21 cellular contexts compared by ENCODE assay signal in the genomic region with DNA sequence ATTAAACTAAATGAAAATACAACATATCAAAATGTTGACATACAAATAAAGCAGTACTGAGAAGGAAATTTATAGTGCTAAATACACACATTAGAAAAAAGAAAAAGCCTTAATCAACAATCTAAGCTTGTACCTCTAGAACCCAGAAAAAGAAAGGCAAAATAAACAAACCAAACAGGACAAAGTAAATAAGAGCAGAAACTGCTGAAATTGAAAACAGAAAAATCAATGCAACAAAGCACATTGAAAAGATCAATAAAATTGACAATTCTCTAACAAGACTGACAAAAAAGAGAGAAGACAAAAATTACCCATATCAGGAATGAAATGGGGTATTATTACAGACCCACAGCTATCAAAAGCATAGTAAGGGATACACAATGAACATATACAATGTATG. TPM values are rescaled to one million over a fixed set of nuclear protein-coding genes. Genes with fewer than 3 reads are reported as not detected.
DNase-seq lines count a peak whose midpoint lies in the region; ATAC-seq and TF ChIP-seq lines count a peak whose summit lies in the region.
"Had no signal": no experiment of that assay in that cellular context is flagged by ENCODE, and none has a peak within 500 bp of the region (broad histone marks: within the 10 kb centered on the region; RNA-seq: fewer than 3 reads in every experiment).

No MANE protein-coding gene starts in this region.

- H3K4me1 ChIP-seq in DOHH2 (ENCODE audit: control insufficient read depth, low read length), result peaks cover 30% of the 10 kb centered on the region
- H3K4me1 ChIP-seq: A549 had no signal

- peaks cover 78% of the 10 kb centered on the region for H3K79me2 ChIP-seq in DOHH2 (ENCODE audit: control insufficient read depth, low read length)

- no peaks in the 10 kb centered on the region for H3K9me2 ChIP-seq in DOHH2 (replicated peaks; ENCODE audit: control insufficient read depth, low read length)

- no peak for ATAC-seq in natural killer cell
- ATAC-seq: A549, upper lobe of right lung had no signal

- intact Hi-C loops in activated CD4-positive, alpha-beta T cell treated with anti-CD3 and anti-CD28 coated beads, Interleukin-2, amount 10 ng/mL, durations not matched to agents 24 days and 14 days (cut with micrococcal nuclease), result no loop called here
- intact Hi-C loops in natural killer cell (cut with micrococcal nuclease), result no loop called here

- no peaks in the 10 kb centered on the region for H3K9me3 Mint-ChIP-seq in activated CD4-positive, alpha-beta T cell treated with anti-CD3 and anti-CD28 coated beads, Interleukin-2, amount 10 ng/mL, durations not matched to agents 24 days and 14 days
- H3K9me3 Mint-ChIP-seq in activated CD4-positive, alpha-beta T cell treated with anti-CD3 and anti-CD28 coated beads, Interleukin-2, amount 10 ng/mL, durations not matched to agents 7 days and 5 days, result no peaks in the 10 kb centered on the region
- H3K9me3 Mint-ChIP-seq in activated naive CD8-positive, alpha-beta T cell (ENCODE audit: low read depth), result no peaks in the 10 kb centered on the region
- no peaks in the 10 kb centered on the region for H3K9me3 Mint-ChIP-seq in natural killer cell

- H3K4me1 Mint-ChIP-seq in activated CD4-positive, alpha-beta T cell treated with anti-CD3 and anti-CD28 coated beads, Interleukin-2, amount 10 ng/mL, durations not matched to agents 24 days and 14 days, result peaks cover 35% of the 10 kb centered on the region
- peaks cover 39% of the 10 kb centered on the region for H3K4me1 Mint-ChIP-seq in activated CD4-positive, alpha-beta T cell treated with anti-CD3 and anti-CD28 coated beads, Interleukin-2, amount 10 ng/mL, durations not matched to agents 7 days and 5 days
- peaks cover 47% of the 10 kb centered on the region for H3K4me1 Mint-ChIP-seq in activated naive CD8-positive, alpha-beta T cell (ENCODE audit: low read depth)
- H3K4me1 Mint-ChIP-seq in natural killer cell, result peaks cover 37 to 44% of the 10 kb centered on the region in 2 donors

- peaks cover 80% of the 10 kb centered on the region for H3K36me3 ChIP-seq in DOHH2 (ENCODE audit: control insufficient read depth, low read length)
- H3K36me3 ChIP-seq: upper lobe of right lung had no signal

- peaks cover 9% of the 10 kb centered on the region for H3F3A ChIP-seq in DOHH2 (ENCODE audit: control insufficient read depth, insufficient read depth)

- H3K27me3 ChIP-seq in DOHH2 (ENCODE audit: control insufficient read depth, low read length), result no peaks in the 10 kb centered on the region
- H3K27me3 ChIP-seq: neutrophil, upper lobe of right lung had no signal

- CTCF ChIA-PET in activated CD4-positive, alpha-beta T cell treated with anti-CD3 and anti-CD28 coated beads, Interleukin-2, amount 10 ng/mL, durations not matched to agents 7 days and 5 days (lab: Charles Lee), result interaction anchor here (1.6 kb wide), 1 partner anchor 21 kb away, joined by 4 read pairs; a partner anchor contains a TSS

- H3K4me2 ChIP-seq in DOHH2 (ENCODE audit: low read length), result peak overlapping the region; percentile 67
- H3K4me2 ChIP-seq: A549, smooth muscle cell had no signal

- no peak for TF ChIP-seq CTCF in DOHH2 (IDR thresholded peaks at IDR 0.05; ENCODE audit: low read depth, low read length, poor library complexity, severe bottlenecking)
- TF ChIP-seq CTCF in natural killer cell (IDR thresholded peaks at IDR 0.05), result no peak

- H3K27me3 Mint-ChIP-seq in activated CD4-positive, alpha-beta T cell treated with anti-CD3 and anti-CD28 coated beads, Interleukin-2, amount 10 ng/mL, durations not matched to agents 24 days and 14 days, result no peaks in the 10 kb centered on the region
- no peaks in the 10 kb centered on the region for H3K27me3 Mint-ChIP-seq in activated CD4-positive, alpha-beta T cell treated with anti-CD3 and anti-CD28 coated beads, Interleukin-2, amount 10 ng/mL, durations not matched to agents 7 days and 5 days
- no peaks in the 10 kb centered on the region for H3K27me3 Mint-ChIP-seq in activated naive CD8-positive, alpha-beta T cell
- no peaks in the 10 kb centered on the region for H3K27me3 Mint-ChIP-seq in natural killer cell (ENCODE audit: low read depth in 2 of 2)

- H3K36me3 Mint-ChIP-seq in activated CD4-positive, alpha-beta T cell treated with anti-CD3 and anti-CD28 coated beads, Interleukin-2, amount 10 ng/mL, durations not matched to agents 24 days and 14 days (ENCODE audit: low read depth), result peaks cover 53% of the 10 kb centered on the region
- peaks cover 44% of the 10 kb centered on the region for H3K36me3 Mint-ChIP-seq in activated CD4-positive, alpha-beta T cell treated with anti-CD3 and anti-CD28 coated beads, Interleukin-2, amount 10 ng/mL, durations not matched to agents 7 days and 5 days (ENCODE audit: low read depth)
- H3K36me3 Mint-ChIP-seq in activated naive CD8-positive, alpha-beta T cell, result peaks cover 14% of the 10 kb centered on the region
- H3K36me3 Mint-ChIP-seq in natural killer cell, result no peaks in the 10 kb centered on the region

- H4K20me1 ChIP-seq in DOHH2 (ENCODE audit: control insufficient read depth, insufficient read depth, low read depth, low read length), result peaks cover 9% of the 10 kb centered on the region

- H3K27ac ChIP-seq in DOHH2 (ENCODE audit: low read depth, low read length), result peak overlapping the region; percentile 44
- H3K27ac ChIP-seq: A549, epithelial cell of prostate, left ventricle myocardium inferior, neutrophil, upper lobe of right lung, VCaP had no signal

- H3K9me3 ChIP-seq in DOHH2 (ENCODE audit: control insufficient read depth, insufficient read depth, low read length), result no peaks in the 10 kb centered on the region
- H3K9me3 ChIP-seq: A549, left ventricle myocardium inferior, neutrophil, upper lobe of right lung had no signal

- peak overlapping the region; percentile 57 for H3K4me3 ChIP-seq in DOHH2 (ENCODE audit: low read length)
- H3K4me3 ChIP-seq: A549, left ventricle myocardium inferior, smooth muscle cell, upper lobe of right lung had no signal

- no peak for DNase-seq in activated CD4-positive, alpha-beta T cell treated with anti-CD3 and anti-CD28 coated beads, Interleukin-2, amount 10 ng/mL, durations not matched to agents 24 days and 14 days
- DNase-seq in activated CD4-positive, alpha-beta T cell treated with anti-CD3 and anti-CD28 coated beads, Interleukin-2, amount 10 ng/mL, durations not matched to agents 7 days and 5 days, result no peak
- DNase-seq in natural killer cell (no peak), HCEC 1CT (no peak), epidermal melanocyte (ENCODE audit: insufficient read length, low spot score) (no peak), NCI-H526 treated with DMSO at 0.1 percent for 48 hours (lab: John Stamatoyannopoulos, UW) (no peak)
- DNase-seq: C1 segment of cervical spinal cord; DMS153; left ventricle myocardium inferior; MM.1S; NCI-H1436; NCI-H524 treated with DMSO at 0.1 percent for 48 hours; stimulated activated CD4-positive, alpha-beta T cell treated with anti-CD3 and anti-CD28 coated beads, Interleukin-4, amount 100 ng/mL, for 24 hours; upper lobe of right lung had no signal

- POLR2A ChIA-PET in activated CD4-positive, alpha-beta T cell treated with anti-CD3 and anti-CD28 coated beads, Interleukin-2, amount 10 ng/mL, durations not matched to agents 7 days and 5 days (lab: Charles Lee), result no interaction called here

- H3K4me3 Mint-ChIP-seq in activated CD4-positive, alpha-beta T cell treated with anti-CD3 and anti-CD28 coated beads, Interleukin-2, amount 10 ng/mL, durations not matched to agents 24 days and 14 days, result no peak overlapping the region
- H3K4me3 Mint-ChIP-seq in activated CD4-positive, alpha-beta T cell treated with anti-CD3 and anti-CD28 coated beads, Interleukin-2, amount 10 ng/mL, durations not matched to agents 7 days and 5 days, result no peak overlapping the region
- peak overlapping the region; percentile 18 for H3K4me3 Mint-ChIP-seq in activated naive CD8-positive, alpha-beta T cell
- H3K4me3 Mint-ChIP-seq in natural killer cell, result no peak overlapping the region

- peak overlapping the region; percentile 19 for H3K27ac Mint-ChIP-seq in activated CD4-positive, alpha-beta T cell treated with anti-CD3 and anti-CD28 coated beads, Interleukin-2, amount 10 ng/mL, durations not matched to agents 24 days and 14 days
- H3K27ac Mint-ChIP-seq in activated CD4-positive, alpha-beta T cell treated with anti-CD3 and anti-CD28 coated beads, Interleukin-2, amount 10 ng/mL, durations not matched to agents 7 days and 5 days, result no peak overlapping the region
- peak overlapping the region; percentile 83 for H3K27ac Mint-ChIP-seq in activated naive CD8-positive, alpha-beta T cell
- peak overlapping the region; percentile 82 to 84 for H3K27ac Mint-ChIP-seq in natural killer cell

RNA-seq across cellular contexts. Expression of a gene that starts 21.0 kb away (rescaled TPM):
- 87.1 TPM in 2 replicates for total RNA-seq in activated CD4-positive, alpha-beta T cell treated with anti-CD3 and anti-CD28 coated beads, Interleukin-2, amount 10 ng/mL, durations not matched to agents 24 days and 14 days
- total RNA-seq in activated CD4-positive, alpha-beta T cell treated with anti-CD3 and anti-CD28 coated beads, Interleukin-2, amount 10 ng/mL, durations not matched to agents 7 days and 5 days, result 10 to 100 TPM; 22.1 to 24.9 TPM
- 10 to 100 TPM; 11.2 to 16.8 (median 15.2) TPM for total RNA-seq in natural killer cell

RNA-seq across cellular contexts. Expression of a gene that starts 38.2 kb away (rescaled TPM):
- 0.30 and 0.64 TPM in 2 replicates for total RNA-seq in activated CD4-positive, alpha-beta T cell treated with anti-CD3 and anti-CD28 coated beads, Interleukin-2, amount 10 ng/mL, durations not matched to agents 24 days and 14 days
- 1 to 10 TPM in 1 of 2 experiments, under 1 TPM in 1; 0.92 to 1.3 TPM for total RNA-seq in activated CD4-positive, alpha-beta T cell treated with anti-CD3 and anti-CD28 coated beads, Interleukin-2, amount 10 ng/mL, durations not matched to agents 7 days and 5 days
- 1 to 10 TPM; 4.1 to 7.5 (median 4.4) TPM for total RNA-seq in natural killer cell
